ENCODE assay signal across 9 cellular contexts in genomic region chr9:132582276-132582785, GRCh38. TPM values are rescaled to one million over a fixed set of nuclear protein-coding genes. Genes with fewer than 3 reads are reported as not detected.
DNase-seq lines count a peak whose midpoint lies in the region; ATAC-seq, FAIRE-seq and TF ChIP-seq lines count a peak whose summit lies in the region.
"Had no signal": no experiment of that assay in that cellular context is flagged by ENCODE, and none has a peak within 500 bp of the region (broad histone marks: within the 10 kb centered on the region; RNA-seq: fewer than 3 reads in every experiment).

Gene BARHL1, plus strand, starts transcription at chr9:132582606. Its CDS starts 192 bp downstream, at chr9:132582798.

- H3K9me3 ChIP-seq in heart right ventricle (no peaks in the 10 kb centered on the region), K562 (replicated peaks; ENCODE audit: control insufficient read depth, insufficient read depth, low read depth, low read length) (no peaks in the 10 kb centered on the region), lower lobe of right lung (no peaks in the 10 kb centered on the region)

- H3K27ac ChIP-seq in heart right ventricle (no peak within 1 kb of the TSS), K562 (ENCODE audit: extremely low read depth, low read depth, low read length) (no peak within 1 kb of the TSS), lower lobe of right lung (no peak within 1 kb of the TSS)

- no peak for TF ChIP-seq POLR2A in K562 (conservative IDR thresholded peaks at IDR 0.05)

- in situ Hi-C loops in K562 (cut with MboI): no loop called here

- CTCF ChIA-PET in K562 (lab: Yijun Ruan, JAX; ENCODE audit: low intra/inter-chr PET ratio): no interaction called here

- no peak for TF ChIP-seq RAD21 in K562 (CRISPR knock-in tag; conservative IDR thresholded peaks at IDR 0.05 in 1 of 2, IDR thresholded peaks at IDR 0.05 in 1 of 2)

- TF ChIP-seq EP300 in K562 (IDR thresholded peaks at IDR 0.05; ENCODE audit: low read length): no peak

- H3K27me3 ChIP-seq in heart right ventricle (peaks cover 56 to 100% (median 100%) of the 10 kb centered on the region in 7 donors), K562 (ENCODE audit: control insufficient read depth in 2 of 2, insufficient read depth in 2 of 2, low read length in 2 of 2) (peaks cover 18 to 74% of the 10 kb centered on the region in 2 experiments; a peak in 4 of 5 replicates), lower lobe of right lung (ENCODE audit: low read depth) (peaks cover 98% of the 10 kb centered on the region)

- no peak within 1 kb of the TSS for H3K4me2 ChIP-seq in K562 (ENCODE audit: insufficient read depth, low read length)

- FAIRE-seq in K562 (lab: Jason Lieb, UNC): no peak

- POLR2A ChIA-PET in K562 (lab: Yijun Ruan, JAX): interaction anchor here (0.5 to 0.7 kb wide), 2 partner anchors 16 to 217 kb away, joined by 3 to 4 read pairs; no protein-coding TSS in a partner anchor

- no peaks in the 10 kb centered on the region for H3K79me2 ChIP-seq in K562 (ENCODE audit: control insufficient read depth, insufficient read depth, low read length)

- BruUV-seq in K562 (replicated peaks; lab: Mats Ljungman, UMichigan): no TSS peak

- H3K4me1 ChIP-seq in heart right ventricle: peaks cover 0 to 25% (median 10%) of the 10 kb centered on the region in 9 donors
- peaks cover 0 to 13% of the 10 kb centered on the region in 2 experiments; a peak in 2 of 5 replicates for H3K4me1 ChIP-seq in K562 (replicated peaks in 1 of 2; ENCODE audit: control insufficient read depth in 2 of 2, insufficient read depth in 2 of 2, low read length in 2 of 2)
- peaks cover 8% of the 10 kb centered on the region for H3K4me1 ChIP-seq in lower lobe of right lung

- no peak within 1 kb of the TSS for H3K9ac ChIP-seq in K562 (ENCODE audit: insufficient read depth in 1 of 2, low read depth in 2 of 2, low read length in 2 of 2)

- DNase-seq in heart right ventricle: no peak
- no peak for DNase-seq in left cardiac atrium
- DNase-seq in K562 (ENCODE audit: extremely low read depth in 1 of 4, low spot score in 3 of 4): no peak
- no peak for DNase-seq in lower lobe of right lung
- no peak for DNase-seq in kidney tubule cell (ENCODE audit: low spot score)

- no peak within 1 kb of the TSS for H2AFZ ChIP-seq in K562 (ENCODE audit: low read depth, low read length)

- 3 to 6% methylated on average over 34 to 36 of the region's 36 CpGs for WGBS in heart right ventricle, 2 donors
- WGBS in K562 (ENCODE audit: insufficient coverage, low coverage, missing lambda C conversion rate): 43% methylated on average over 20 of the region's 36 CpGs

- H3K36me3 ChIP-seq in heart right ventricle (no peaks in the 10 kb centered on the region), K562 (ENCODE audit: control insufficient read depth, insufficient read depth, low read length) (no peaks in the 10 kb centered on the region), lower lobe of right lung (no peaks in the 10 kb centered on the region)

- TF ChIP-seq CTCF in heart right ventricle (IDR thresholded peaks at IDR 0.05) (no peak), K562 (IDR thresholded peaks at IDR 0.05 in 2 of 3, conservative IDR thresholded peaks at IDR 0.05 in 1 of 3; ENCODE audit: insufficient read depth in 2 of 3, low read depth in 1 of 3, low read length in 3 of 3) (no peak), lower lobe of right lung (IDR thresholded peaks at IDR 0.05) (no peak)

- intact Hi-C loops in heart right ventricle (cut with DNase I) (no loop called here), left cardiac atrium (cut with DNase I) (no loop called here), K562 (cut with micrococcal nuclease) (no loop called here), lower lobe of right lung (cut with DNase I) (no loop called here)

- H3K9me1 ChIP-seq in K562 (ENCODE audit: control insufficient read depth, insufficient read depth, low read length): no peaks in the 10 kb centered on the region

- ATAC-seq in heart right ventricle (peak in 1 of 8 donors; percentile 31), left cardiac atrium (no peak), K562 (no peak), lower lobe of right lung (no peak), GM21360 (IDR thresholded peaks at IDR 0.05; ENCODE audit: unreplicated experiment) (no peak), HG02970 (IDR thresholded peaks at IDR 0.05; ENCODE audit: low FRiP score, unreplicated experiment) (no peak), GM18861 (IDR thresholded peaks at IDR 0.05; ENCODE audit: unreplicated experiment) (no peak)

- peaks cover 23% of the 10 kb centered on the region for H4K20me1 ChIP-seq in K562 (replicated peaks; ENCODE audit: control insufficient read depth, insufficient read depth, low read length)

- H3K4me3 ChIP-seq in heart right ventricle (peak within 1 kb of the TSS in 8 of 10 donors; percentile 4 to 47 (median 36)), K562 (no peak within 1 kb of the TSS), lower lobe of right lung (peak within 1 kb of the TSS; percentile 38)

TF ChIP-seq in K562, 482 proteins besides CTCF, POLR2A, EP300 and RAD21 (continues in another document):
- no peak for TF ChIP-seq ZNF57 (CRISPR knock-in tag; IDR thresholded peaks at IDR 0.05)
- peak in 1 of 2 experiments; percentile 6; a peak in 2 of 4 replicates for TF ChIP-seq ZNF639 (CRISPR knock-in tag; conservative IDR thresholded peaks at IDR 0.05 in 1 of 2, IDR thresholded peaks at IDR 0.05 in 1 of 2)
- peak; percentile 16 for TF ChIP-seq PCBP1 (IDR thresholded peaks at IDR 0.05; ENCODE audit: low read depth, low read length, poor library complexity, severe bottlenecking)
- TF ChIP-seq HDAC2 (IDR thresholded peaks at IDR 0.05): 0 out of 2 replicates have a peak, but pooled peaks have one; percentile 6
- 0 out of 6 replicates have a peak, but pooled peaks of 1 of the 3 experiments have one; percentile 1 for TF ChIP-seq ZBTB11 (CRISPR knock-in tag; IDR thresholded peaks at IDR 0.05)
- TF ChIP-seq ZNF589 (CRISPR knock-in tag; IDR thresholded peaks at IDR 0.05; ENCODE audit: low read depth): 0 out of 2 replicates have a peak, but pooled peaks have one; percentile 9
- TF ChIP-seq ZNF584 (CRISPR knock-in tag; IDR thresholded peaks at IDR 0.05; ENCODE audit: low read depth): peak; percentile 3; the same call in 1 of the 2 replicates
- no peak for TF ChIP-seq RBM14 (IDR thresholded peaks at IDR 0.05; ENCODE audit: borderline replicate concordance, insufficient read depth, low read depth, low read length)

RNA-seq across cellular contexts. Expression of gene BARHL1, which starts in this region (rescaled TPM):
- not detected for total RNA-seq in heart right ventricle
- not detected for polyA plus RNA-seq in heart right ventricle
- total RNA-seq in left cardiac atrium: not detected
- total RNA-seq in K562 (2011; cell fraction: chromatin; rRNA removed; ENCODE audit: low replicate concordance): not detected in 2 replicates
- not detected in 2 replicates for total RNA-seq in K562 (2011; cell fraction: nucleolus; rRNA removed)
- not detected in 2 replicates for total RNA-seq in K562 (2011; cell fraction: nucleoplasm; rRNA removed)
- not detected in 2 replicates for total RNA-seq in K562 (2014; rRNA removed)
- total RNA-seq in K562 (2014; rRNA removed; fragmentation: Illumina TruSeq; extraction: Trizol): not detected in 2 replicates
- not detected in 2 replicates for total RNA-seq in K562 (2015; rRNA removed; fragmentation: Illumina TruSeq; extraction: Trizol)
- total RNA-seq in K562 (2021): not detected in 2 replicates
- not detected in 2 replicates for polyA plus RNA-seq in K562 (2011; rRNA removed)
- not detected in 2 replicates for polyA plus RNA-seq in K562 (2011; cell fraction: cytosol; rRNA removed)
- not detected in 2 replicates for polyA plus RNA-seq in K562 (2011; cell fraction: nucleus; rRNA removed)
- polyA plus RNA-seq in K562 (2012): 0.07 TPM in 1 of 2 replicates, not detected in the other
- polyA plus RNA-seq in K562 (2014; fragmentation: Illumina TruSeq; extraction: Trizol): not detected in 2 replicates
- polyA plus RNA-seq in K562 (2014; fragmentation: Nextera tagmentation; extraction: Ambion mirVana): not detected
- not detected in 2 replicates for polyA plus RNA-seq in K562 (2014; rRNA removed)
- not detected in 2 replicates for polyA minus RNA-seq in K562 (2011; rRNA and poly(A)+ RNA removed)
- not detected in 2 replicates for polyA minus RNA-seq in K562 (2011; cell fraction: cytosol; rRNA and poly(A)+ RNA removed)
- polyA minus RNA-seq in K562 (2011; cell fraction: nucleus; rRNA and poly(A)+ RNA removed): not detected in 2 replicates
- total RNA-seq in lower lobe of right lung: not detected
- total RNA-seq: aorta had no signal
- polyA plus RNA-seq: aorta had no signal
